In genomic region chr18:48742304-48742703, GRCh38 we compare ENCODE assay signal across 18 cellular contexts.
DNase-seq lines count a peak whose midpoint lies in the region; ATAC-seq, FAIRE-seq and TF ChIP-seq lines count a peak whose summit lies in the region.
"Had no signal": no experiment of that assay in that cellular context is flagged by ENCODE, and none has a peak within 500 bp of the region (broad histone marks: within the 10 kb centered on the region; RNA-seq: fewer than 3 reads in every experiment).

No MANE protein-coding gene starts in this region.

- H3K9ac ChIP-seq in mammary epithelial cell (ENCODE audit: insufficient read depth, low read length) (no peak overlapping the region), fibroblast of lung (ENCODE audit: insufficient read depth, low read length) (no peak overlapping the region), HepG2 (ENCODE audit: insufficient read depth, low read depth, low read length) (no peak overlapping the region)

- POLR2A ChIA-PET in MCF 10A (lab: Yijun Ruan, JAX): interaction anchor here (0.7 kb wide), 1 partner anchor 11 kb away, joined by 3 read pairs; no protein-coding TSS in a partner anchor
- POLR2A ChIA-PET in HepG2 (lab: Yijun Ruan, JAX): no interaction called here

- WGBS in mammary epithelial cell (ENCODE audit: low coverage, missing lambda C conversion rate): 85% methylated on average over 8 of the region's 9 CpGs
- 100% methylated on average over 1 of the region's 9 CpGs for WGBS in HepG2 (ENCODE audit: low lambda C conversion rate)

- H3K4me2 ChIP-seq in mammary epithelial cell (ENCODE audit: insufficient read depth, low read depth, low read length) (no peak overlapping the region), fibroblast of lung (ENCODE audit: extremely low read depth, insufficient read depth, low read length) (peak overlapping the region; percentile 49), osteoblast (ENCODE audit: insufficient read depth, low read length) (peak overlapping the region; percentile 71), HepG2 (ENCODE audit: low read depth, low read length) (no peak overlapping the region)

- TF ChIP-seq POLR2A in vagina (IDR thresholded peaks at IDR 0.05) (no peak), HepG2 (IDR thresholded peaks at IDR 0.05; ENCODE audit: insufficient read depth in 1 of 2, low read depth in 2 of 2, low read length in 2 of 2) (no peak)

- TF ChIP-seq EP300 in HepG2 (IDR thresholded peaks at IDR 0.05; ENCODE audit: low read depth in 2 of 2, low read length in 2 of 2) (no peak), HepG2 (CRISPR knock-in tag; IDR thresholded peaks at IDR 0.05; ENCODE audit: borderline replicate concordance) (no peak)

- no peak for FAIRE-seq in HepG2 (lab: Jason Lieb, UNC)
- FAIRE-seq: G401.6, K562 had no signal

- H3K27me3 ChIP-seq in mammary epithelial cell (ENCODE audit: insufficient read depth, low read length) (no peaks in the 10 kb centered on the region), fibroblast of lung (ENCODE audit: control insufficient read depth, insufficient read depth, low read length) (no peaks in the 10 kb centered on the region), osteoblast (ENCODE audit: insufficient read depth, low read length) (no peaks in the 10 kb centered on the region), vagina (no peaks in the 10 kb centered on the region), HepG2 (ENCODE audit: control insufficient read depth in 1 of 2, insufficient read depth in 2 of 2, low read length in 2 of 2) (no peaks in the 10 kb centered on the region), lower lobe of right lung (ENCODE audit: low read depth) (no peaks in the 10 kb centered on the region)

- H3K36me3 ChIP-seq in mammary epithelial cell (ENCODE audit: insufficient read depth, low read length) (no peaks in the 10 kb centered on the region), fibroblast of lung (ENCODE audit: control insufficient read depth, insufficient read depth, low read length) (no peaks in the 10 kb centered on the region), osteoblast (ENCODE audit: insufficient read depth, low read length) (no peaks in the 10 kb centered on the region), vagina (no peaks in the 10 kb centered on the region), HepG2 (replicated peaks in 1 of 2; ENCODE audit: control insufficient read depth in 1 of 2, insufficient read depth in 2 of 2, low read length in 2 of 2) (0 out of 5 replicates have a peak, but pooled peaks cover 0 to 7% of the 10 kb centered on the region in 2 experiments), lower lobe of right lung (no peaks in the 10 kb centered on the region)

- H3K36me3 Mint-ChIP-seq in MCF 10A (ENCODE audit: insufficient read depth, unreplicated experiment): peaks cover 6% of the 10 kb centered on the region
- no peaks in the 10 kb centered on the region for H3K36me3 Mint-ChIP-seq in activated naive CD4-positive, alpha-beta T cell treated with anti-CD3 and anti-CD28 coated beads, Interleukin-2, amount 50 U/mL, for 72 hours
- H3K36me3 Mint-ChIP-seq: CD8-positive, alpha-beta T cell had no signal

- H3K27ac Mint-ChIP-seq in MCF 10A (ENCODE audit: low read depth, unreplicated experiment): peak overlapping the region; percentile 68
- H3K27ac Mint-ChIP-seq in activated naive CD4-positive, alpha-beta T cell treated with anti-CD3 and anti-CD28 coated beads, Interleukin-2, amount 50 U/mL, for 72 hours: no peak overlapping the region
- H3K27ac Mint-ChIP-seq: CD8-positive, alpha-beta T cell had no signal

- ATAC-seq in activated naive CD4-positive, alpha-beta T cell treated with anti-CD3 and anti-CD28 coated beads, Interleukin-2, amount 50 U/mL, for 72 hours: no peak
- ATAC-seq in HepG2: no peak
- ATAC-seq in lower lobe of right lung: no peak
- ATAC-seq: CD8-positive, alpha-beta T cell; K562 had no signal

- in situ Hi-C loops in mammary epithelial cell (cut with MboI; ENCODE audit: low sequenced_read_pairs in 2 of 2): no loop called here
- in situ Hi-C loops in HepG2 (cut with HindIII; ENCODE audit: extremely low pct_ligation_motif_present, low pct_unique_long_range_greater_than_20kb): no loop called here

- H3K27ac ChIP-seq in mammary epithelial cell (ENCODE audit: insufficient read depth, low read depth, low read length) (no peak overlapping the region), fibroblast of lung (ENCODE audit: insufficient read depth, low read length) (peak overlapping the region; percentile 8), osteoblast (ENCODE audit: low read depth, low read length) (peak overlapping the region; percentile 88), vagina (peak overlapping the region; percentile 69), HepG2 (ENCODE audit: extremely low read length, insufficient read depth, low read length) (no peak overlapping the region), lower lobe of right lung (no peak overlapping the region)
- H3K27ac ChIP-seq: 22Rv1 had no signal

- H3K9me3 ChIP-seq in mammary epithelial cell (replicated peaks; ENCODE audit: insufficient read depth, low read length) (no peaks in the 10 kb centered on the region), fibroblast of lung (ENCODE audit: control insufficient read depth, insufficient read depth, low read depth, low read length) (no peaks in the 10 kb centered on the region), osteoblast (ENCODE audit: low read depth, low read length) (no peaks in the 10 kb centered on the region), vagina (no peaks in the 10 kb centered on the region), HepG2 (ENCODE audit: low read length) (no peaks in the 10 kb centered on the region), lower lobe of right lung (no peaks in the 10 kb centered on the region)

- H3K4me1 Mint-ChIP-seq in MCF 10A (ENCODE audit: insufficient read depth, unreplicated experiment): peaks cover 27% of the 10 kb centered on the region

- TF ChIP-seq RAD21 in HepG2 (CRISPR knock-in tag; IDR thresholded peaks at IDR 0.05): no peak

- intact Hi-C loops in MCF 10A (cut with micrococcal nuclease): no loop called here
- intact Hi-C loops in mammary epithelial cell (cut with micrococcal nuclease): no loop called here
- intact Hi-C loops in vagina (cut with DNase I): no loop called here
- intact Hi-C loops in HepG2 (cut with micrococcal nuclease; ENCODE audit: unreplicated experiment): no loop called here
- intact Hi-C loops in lower lobe of right lung (cut with DNase I): no loop called here

- H3K4me3 Mint-ChIP-seq in MCF 10A (ENCODE audit: unreplicated experiment): no peak overlapping the region
- H3K4me3 Mint-ChIP-seq: CD8-positive, alpha-beta T cell had no signal

- no TSS peak for BruUV-seq in MCF 10A (replicated peaks; lab: Mats Ljungman, UMichigan)
- BruUV-seq in mammary epithelial cell (replicated peaks; lab: Mats Ljungman, UMichigan): no TSS peak
- BruUV-seq in HepG2 (replicated peaks; lab: Mats Ljungman, UMichigan): no TSS peak

- H3K4me3 ChIP-seq in mammary epithelial cell (replicated peaks in 1 of 3; ENCODE audit: insufficient read depth in 1 of 3, low read depth in 2 of 3, low read length in 3 of 3) (no peak overlapping the region), fibroblast of lung (replicated peaks in 1 of 4; ENCODE audit: control extremely low read depth in 1 of 4, insufficient read depth in 1 of 4, low read depth in 3 of 4, low read length in 4 of 4) (no peak overlapping the region), osteoblast (ENCODE audit: insufficient read depth, low read length) (no peak overlapping the region), vagina (no peak overlapping the region), HepG2 (replicated peaks in 1 of 3; ENCODE audit: insufficient read depth in 1 of 3, low read depth in 2 of 3, low read length in 3 of 3) (no peak overlapping the region), lower lobe of right lung (no peak overlapping the region)
- H3K4me3 ChIP-seq: K562 had no signal

- TF ChIP-seq CTCF in MCF 10A (IDR thresholded peaks at IDR 0.05; ENCODE audit: unreplicated experiment): no peak
- no peak for TF ChIP-seq CTCF in mammary epithelial cell (conservative IDR thresholded peaks at IDR 0.05 in 1 of 2, IDR thresholded peaks at IDR 0.05 in 1 of 2; ENCODE audit: extremely low read depth in 1 of 2, insufficient read depth in 1 of 2, low read depth in 1 of 2, low read length in 2 of 2)
- no peak for TF ChIP-seq CTCF in fibroblast of lung (conservative IDR thresholded peaks at IDR 0.05 in 1 of 2, IDR thresholded peaks at IDR 0.05 in 1 of 2; ENCODE audit: low read depth in 1 of 2, low read length in 2 of 2)
- TF ChIP-seq CTCF in osteoblast (IDR thresholded peaks at IDR 0.05; ENCODE audit: extremely low read depth, low read depth, low read length): no peak
- no peak for TF ChIP-seq CTCF in vagina (IDR thresholded peaks at IDR 0.05)
- TF ChIP-seq CTCF in HepG2 (CRISPR knock-in tag; IDR thresholded peaks at IDR 0.05): no peak
- no peak for TF ChIP-seq CTCF in lower lobe of right lung (IDR thresholded peaks at IDR 0.05)

- no peaks in the 10 kb centered on the region for H3K27me3 Mint-ChIP-seq in MCF 10A (ENCODE audit: insufficient read depth, unreplicated experiment)

- no peaks in the 10 kb centered on the region for H3K9me3 Mint-ChIP-seq in MCF 10A (ENCODE audit: unreplicated experiment)
- no peaks in the 10 kb centered on the region for H3K9me3 Mint-ChIP-seq in activated naive CD4-positive, alpha-beta T cell treated with anti-CD3 and anti-CD28 coated beads, Interleukin-2, amount 50 U/mL, for 72 hours
- H3K9me3 Mint-ChIP-seq: CD8-positive, alpha-beta T cell had no signal

- peaks cover 3% of the 10 kb centered on the region for H3K79me2 ChIP-seq in mammary epithelial cell (ENCODE audit: insufficient read depth, low read length)
- no peaks in the 10 kb centered on the region for H3K79me2 ChIP-seq in fibroblast of lung (ENCODE audit: control insufficient read depth, insufficient read depth, low read length)
- peaks cover 12% of the 10 kb centered on the region for H3K79me2 ChIP-seq in osteoblast (ENCODE audit: insufficient read depth, low read length)
- H3K79me2 ChIP-seq in HepG2 (ENCODE audit: insufficient read depth, low read length): no peaks in the 10 kb centered on the region

- CTCF ChIA-PET in MCF 10A (lab: Yijun Ruan, JAX) (interaction anchor here (0.7 kb wide), 1 partner anchor 1111 kb away, joined by 3 read pairs; no protein-coding TSS in a partner anchor), mammary epithelial cell (lab: Charles Lee; ENCODE audit: low non-redundant PET) (no interaction called here), HepG2 (lab: Yijun Ruan, JAX; ENCODE audit: low intra/inter-chr PET ratio, low total read pairs) (no interaction called here)

- dilution Hi-C loops in mammary epithelial cell (cut with HindIII; ENCODE audit: low sequenced_read_pairs): no loop called here

- H4K20me1 ChIP-seq in mammary epithelial cell (ENCODE audit: insufficient read depth, low read length): no peaks in the 10 kb centered on the region
- no peaks in the 10 kb centered on the region for H4K20me1 ChIP-seq in fibroblast of lung (ENCODE audit: control insufficient read depth, extremely low read depth, insufficient read depth, low read length)
- no peaks in the 10 kb centered on the region for H4K20me1 ChIP-seq in osteoblast (ENCODE audit: insufficient read depth, low read length)
- no peaks in the 10 kb centered on the region for H4K20me1 ChIP-seq in HepG2 (ENCODE audit: insufficient read depth, low read length)

- H3K4me1 ChIP-seq in mammary epithelial cell (ENCODE audit: insufficient read depth, low read length) (peaks cover 43% of the 10 kb centered on the region), fibroblast of lung (ENCODE audit: control insufficient read depth, extremely low read depth, insufficient read depth, low read length) (peaks cover 11% of the 10 kb centered on the region), osteoblast (ENCODE audit: insufficient read depth, low read length) (peaks cover 67% of the 10 kb centered on the region), vagina (peaks cover 35% of the 10 kb centered on the region), HepG2 (ENCODE audit: insufficient read depth, low read length) (peaks cover 9% of the 10 kb centered on the region; the same call in 1 of the 2 replicates), lower lobe of right lung (peaks cover 14% of the 10 kb centered on the region)

- H2AFZ ChIP-seq in mammary epithelial cell (ENCODE audit: low read depth, low read length) (no peak overlapping the region), fibroblast of lung (ENCODE audit: low read length) (no peak overlapping the region), osteoblast (ENCODE audit: low read length) (no peak overlapping the region), HepG2 (ENCODE audit: low read length) (no peak overlapping the region)

- no peak for DNase-seq in MCF 10A (ENCODE audit: unreplicated experiment)
- no peak for DNase-seq in mammary epithelial cell
- DNase-seq in fibroblast of lung (ENCODE audit: low read depth in 2 of 2): no peak
- DNase-seq in osteoblast (ENCODE audit: insufficient read length, low spot score, missing footprints): peak; percentile 60
- DNase-seq in vagina (ENCODE audit: extremely low spot score in 2 of 2): no peak
- no peak for DNase-seq in activated naive CD4-positive, alpha-beta T cell treated with anti-CD3 and anti-CD28 coated beads, Interleukin-2, amount 50 U/mL, for 72 hours (ENCODE audit: low spot score in 2 of 2)
- no peak for DNase-seq in HepG2 (ENCODE audit: low spot score)
- no peak for DNase-seq in lower lobe of right lung
- DNase-seq: CD8-positive, alpha-beta T cell; DND-41; NCI-H1417; NCI-H187 treated with DMSO at 0.1 percent for 48 hours; NCI-H2171; NCI-H446 treated with DMSO at 0.1 percent for 48 hours; NK-92 treated with Interleukin-12 subunit alpha and Interleukin-12 subunit beta, amount 100 ng/mL, for 24 hours had no signal

Comparison
In these comparisons a context has a peak if more than half of its experiments do, and no peak if none do; other contexts are left out.
1. H3K27ac ChIP-seq: peak in fibroblast of lung (single experiment), osteoblast (single experiment) and vagina (single experiment); none in mammary epithelial cell (single experiment), HepG2 (single experiment) and lower lobe of right lung (single experiment).
2. H3K4me2 ChIP-seq: peak in fibroblast of lung (single experiment) and osteoblast (single experiment); none in mammary epithelial cell (single experiment) and HepG2 (single experiment).